1 cellular context compared by ENCODE assay signal in genomic region chr19:45406957-45407375, GRCh38.
TF ChIP-seq lines count a peak whose summit lies in the region.

No MANE protein-coding gene starts in this region.

TF ChIP-seq in IMR-90, 13 proteins besides CTCF, POLR2A, EP300 and RAD21 (continued from another document):
- TF ChIP-seq, protein P1, sequence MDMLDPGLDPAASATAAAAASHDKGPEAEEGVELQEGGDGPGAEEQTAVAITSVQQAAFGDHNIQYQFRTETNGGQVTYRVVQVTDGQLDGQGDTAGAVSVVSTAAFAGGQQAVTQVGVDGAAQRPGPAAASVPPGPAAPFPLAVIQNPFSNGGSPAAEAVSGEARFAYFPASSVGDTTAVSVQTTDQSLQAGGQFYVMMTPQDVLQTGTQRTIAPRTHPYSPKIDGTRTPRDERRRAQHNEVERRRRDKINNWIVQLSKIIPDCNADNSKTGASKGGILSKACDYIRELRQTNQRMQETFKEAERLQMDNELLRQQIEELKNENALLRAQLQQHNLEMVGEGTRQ (IDR thresholded peaks at IDR 0.05; ENCODE audit: low read depth, low read length): no peak
- no peak for TF ChIP-seq CEBPB (IDR thresholded peaks at IDR 0.05; ENCODE audit: low read depth, low read length)
- TF ChIP-seq RFX5 (IDR thresholded peaks at IDR 0.05; ENCODE audit: low read depth, low read length): no peak
- no peak for TF ChIP-seq RCOR1 (IDR thresholded peaks at IDR 0.05; ENCODE audit: insufficient replicate concordance, low read length)
- no peak for TF ChIP-seq MXI1 (IDR thresholded peaks at IDR 0.05; ENCODE audit: borderline replicate concordance, low read depth, low read length)
- TF ChIP-seq NFE2L2 (IDR thresholded peaks at IDR 0.05; ENCODE audit: low read depth, low read length): no peak
- no peak for TF ChIP-seq CHD1 (IDR thresholded peaks at IDR 0.05; ENCODE audit: low read depth, low read length)
- TF ChIP-seq SMC3 (IDR thresholded peaks at IDR 0.05; ENCODE audit: low read depth, low read length): no peak
- no peak for TF ChIP-seq MAFK (IDR thresholded peaks at IDR 0.05; ENCODE audit: low read depth, low read length)
- TF ChIP-seq, protein P2, sequence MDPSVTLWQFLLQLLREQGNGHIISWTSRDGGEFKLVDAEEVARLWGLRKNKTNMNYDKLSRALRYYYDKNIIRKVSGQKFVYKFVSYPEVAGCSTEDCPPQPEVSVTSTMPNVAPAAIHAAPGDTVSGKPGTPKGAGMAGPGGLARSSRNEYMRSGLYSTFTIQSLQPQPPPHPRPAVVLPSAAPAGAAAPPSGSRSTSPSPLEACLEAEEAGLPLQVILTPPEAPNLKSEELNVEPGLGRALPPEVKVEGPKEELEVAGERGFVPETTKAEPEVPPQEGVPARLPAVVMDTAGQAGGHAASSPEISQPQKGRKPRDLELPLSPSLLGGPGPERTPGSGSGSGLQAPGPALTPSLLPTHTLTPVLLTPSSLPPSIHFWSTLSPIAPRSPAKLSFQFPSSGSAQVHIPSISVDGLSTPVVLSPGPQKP (IDR thresholded peaks at IDR 0.05; ENCODE audit: borderline replicate concordance, low read depth, low read length): no peak
- TF ChIP-seq MAZ (IDR thresholded peaks at IDR 0.05; ENCODE audit: borderline replicate concordance, low read depth, low read length): no peak
- no peak for TF ChIP-seq BHLHE40 (IDR thresholded peaks at IDR 0.05; ENCODE audit: low read depth, low read length)
